ENCODE assay signal across 25 cellular contexts in genomic region chr12:66119229-66119869, GRCh38. TPM values are rescaled to one million over a fixed set of nuclear protein-coding genes. Genes with fewer than 3 reads are reported as not detected.
DNase-seq lines count a peak whose midpoint lies in the region; ATAC-seq, FAIRE-seq and TF ChIP-seq lines count a peak whose summit lies in the region.
"Had no signal": no experiment of that assay in that cellular context is flagged by ENCODE, and none has a peak within 500 bp of the region (broad histone marks: within the 10 kb centered on the region; RNA-seq: fewer than 3 reads in every experiment).

No MANE protein-coding gene starts in this region.

- 92% methylated on average over 2 of the region's 2 CpGs for WGBS in prostate gland
- WGBS in tibial nerve, 2 donors, result 74 to 79% methylated on average over 2 of the region's 2 CpGs

- FAIRE-seq in H54 (lab: Jason Lieb, UNC), result peak; percentile 41
- FAIRE-seq: endothelial cell of umbilical vein, HTR-8/SVneo, keratinocyte had no signal

- TF ChIP-seq CTCF in AG10803 (conservative IDR thresholded peaks at IDR 0.05; ENCODE audit: low read length) (no peak), prostate gland (IDR thresholded peaks at IDR 0.05) (no peak), tibial nerve (IDR thresholded peaks at IDR 0.05) (no peak)

- H3K36me3 ChIP-seq in prostate gland (no peaks in the 10 kb centered on the region), tibial nerve (peaks cover 3 to 33% (median 4%) of the 10 kb centered on the region in 3 donors)

- no peak for TF ChIP-seq POLR2A in H54 (IDR thresholded peaks at IDR 0.05; ENCODE audit: low read depth, low read length)
- TF ChIP-seq POLR2A in prostate gland (IDR thresholded peaks at IDR 0.05), result no peak
- TF ChIP-seq POLR2A in tibial nerve (IDR thresholded peaks at IDR 0.05), result no peak

- intact Hi-C loops in prostate gland (cut with DNase I), result no loop called here

- no peak for TF ChIP-seq EP300 in tibial nerve (IDR thresholded peaks at IDR 0.05)

- ATAC-seq in esophagus mucosa, result no peak
- ATAC-seq: gastrocnemius medialis had no signal

- H3K27me3 ChIP-seq in prostate gland (replicated peaks; ENCODE audit: insufficient read depth) (no peaks in the 10 kb centered on the region), tibial nerve (no peaks in the 10 kb centered on the region)
- H3K27me3 ChIP-seq: gastrocnemius medialis, right atrium auricular region had no signal

- H3K27ac ChIP-seq in prostate gland (no peak overlapping the region), tibial nerve (no peak overlapping the region)
- H3K27ac ChIP-seq: gastrocnemius medialis, right atrium auricular region had no signal

- H3K4me3 ChIP-seq in AG10803 (ENCODE audit: low read length) (no peak overlapping the region), prostate gland (no peak overlapping the region), tibial nerve (no peak overlapping the region)
- H3K4me3 ChIP-seq: gastrocnemius medialis, right atrium auricular region had no signal

- H3K4me1 ChIP-seq in prostate gland (replicated peaks) (no peaks in the 10 kb centered on the region), tibial nerve (peaks cover 0 to 4% (median 2%) of the 10 kb centered on the region in 4 donors)
- H3K4me1 ChIP-seq: gastrocnemius medialis, right atrium auricular region had no signal

- H3K9me3 ChIP-seq in prostate gland, result no peaks in the 10 kb centered on the region
- no peaks in the 10 kb centered on the region for H3K9me3 ChIP-seq in tibial nerve
- H3K9me3 ChIP-seq: gastrocnemius medialis, right atrium auricular region had no signal

- peak; percentile 71 for DNase-seq in AG10803 (ENCODE audit: low read depth)
- DNase-seq in H54 (ENCODE audit: insufficient read length, low spot score), result no peak
- DNase-seq in NOMO-1 treated with DMSO at 0.1 percent for 48 hours (lab: John Stamatoyannopoulos, UW; ENCODE audit: unreplicated experiment), result peak; percentile 82
- DNase-seq in fibroblast of gingiva (ENCODE audit: low read depth), result peak; percentile 37
- DNase-seq in SW480 (ENCODE audit: low spot score), result no peak
- DNase-seq in prostate gland (ENCODE audit: low spot score), result no peak
- no peak for DNase-seq in tibial nerve (ENCODE audit: low spot score in 2 of 2)
- DNase-seq: activated CD8-positive, alpha-beta memory T cell treated with anti-CD3 and anti-CD28 coated beads for 24 hours; activated naive CD4-positive, alpha-beta T cell treated with anti-CD3 and anti-CD28 coated beads for 36 hours; activated T-cell treated with anti-CD3 and anti-CD28 coated beads, Interleukin-2, amount 50 U/mL, for 48 hours; aorta; CD8-positive, alpha-beta memory T cell; central memory CD4-positive, alpha-beta T cell; gastrocnemius medialis; H7; mammary epithelial cell; naive B cell; NCI-H1436 treated with DMSO at 0.1 percent for 48 hours; NCI-H526; SHP77 had no signal

RNA-seq across cellular contexts. Expression of gene LLPH, which starts 11.2 kb away (rescaled TPM):
- total RNA-seq in prostate gland (10 to 100 TPM; 11.0 to 17.6 TPM), esophagus mucosa (18.3 TPM), tibial nerve (1 to 10 TPM; 4.1 to 4.8 (median 4.4) TPM)

RNA-seq across cellular contexts. Expression of gene TMBIM4, which starts 50.4 kb away (rescaled TPM):
- 100 to 1,000 TPM; 242 to 337 TPM for total RNA-seq in prostate gland
- 55.0 TPM for total RNA-seq in esophagus mucosa
- total RNA-seq in tibial nerve, result 100 to 1,000 TPM; 101 to 229 (median 199) TPM
- total RNA-seq: H7 had no signal

Comparison
In these comparisons a context has a peak if more than half of its experiments do, and no peak if none do; other contexts are left out.
1. DNase-seq: peak in AG10803 (single experiment), NOMO-1 treated with DMSO at 0.1 percent for 48 hours (single experiment) and fibroblast of gingiva (single experiment); none in H54 (single experiment), SW480 (single experiment), prostate gland (single experiment) and tibial nerve (0 of 2).